16 cellular contexts compared by ENCODE assay signal in the genomic region with DNA sequence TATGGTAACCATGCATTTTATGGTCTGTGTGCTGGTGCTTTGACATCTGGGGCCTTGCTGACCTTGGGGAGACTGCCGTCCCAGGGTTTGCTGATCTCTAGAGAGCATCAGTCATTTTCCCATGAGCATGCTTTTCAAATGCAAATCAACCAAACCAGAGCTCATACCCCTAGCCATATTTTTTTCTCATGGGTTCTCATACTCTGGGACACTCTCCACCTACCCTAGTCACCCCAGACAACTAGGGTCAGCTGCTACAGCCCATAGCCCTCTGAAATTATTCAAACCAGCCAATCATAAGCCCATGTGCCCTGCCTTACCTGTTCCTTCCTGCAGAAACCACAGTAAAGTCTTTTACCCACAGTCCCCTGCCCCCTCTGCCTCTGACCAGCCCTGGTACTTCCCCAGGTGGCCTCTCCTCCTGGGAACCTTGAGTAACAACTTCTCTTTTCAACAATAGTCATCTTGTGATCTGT.
DNase-seq lines count a peak whose midpoint lies in the region; ATAC-seq and TF ChIP-seq lines count a peak whose summit lies in the region.
"Had no signal": no experiment of that assay in that cellular context is flagged by ENCODE, and none has a peak within 500 bp of the region (broad histone marks: within the 10 kb centered on the region; RNA-seq: fewer than 3 reads in every experiment).

No MANE protein-coding gene starts in this region.

- H3K4me3 Mint-ChIP-seq in endodermal cell = no peak overlapping the region
- H3K4me3 Mint-ChIP-seq: activated CD8-positive, alpha-beta memory T cell treated with anti-CD3 and anti-CD28 coated beads, Interleukin-2, amount 10 ng/mL, durations not matched to agents 7 days and 5 days had no signal

- H3K9me3 Mint-ChIP-seq in endodermal cell = peaks cover 5% of the 10 kb centered on the region
- H3K9me3 Mint-ChIP-seq: activated naive CD4-positive, alpha-beta T cell treated with anti-CD3 and anti-CD28 coated beads, Interleukin-2, amount 50 U/mL, for 72 hours had no signal

- H3K27ac Mint-ChIP-seq in endodermal cell = peak overlapping the region; percentile 27
- H3K27ac Mint-ChIP-seq: activated CD8-positive, alpha-beta memory T cell treated with anti-CD3 and anti-CD28 coated beads, Interleukin-2, amount 10 ng/mL, durations not matched to agents 7 days and 5 days; activated naive CD4-positive, alpha-beta T cell treated with anti-CD3 and anti-CD28 coated beads, Interleukin-2, amount 50 U/mL, for 72 hours had no signal

- ATAC-seq in GM18868 (IDR thresholded peaks at IDR 0.05; ENCODE audit: unreplicated experiment) (peak; percentile 70), GM21515 (IDR thresholded peaks at IDR 0.05; ENCODE audit: unreplicated experiment) (peak; percentile 54), HG02973 (IDR thresholded peaks at IDR 0.05; ENCODE audit: unreplicated experiment) (peak; percentile 52), GM21526 (IDR thresholded peaks at IDR 0.05; ENCODE audit: low FRiP score, unreplicated experiment) (no peak), HG02678 (IDR thresholded peaks at IDR 0.05; ENCODE audit: unreplicated experiment) (no peak)
- ATAC-seq: activated CD8-positive, alpha-beta memory T cell treated with anti-CD3 and anti-CD28 coated beads, Interleukin-2, amount 10 ng/mL, durations not matched to agents 7 days and 5 days had no signal

- 85 to 100% methylated on average over 1 of the region's 1 CpG for WGBS in endodermal cell (ENCODE audit: insufficient coverage in 1 of 2, insufficient read length in 1 of 2), 2 experiments

- H3K36me3 Mint-ChIP-seq in endodermal cell (ENCODE audit: low read depth) = no peaks in the 10 kb centered on the region
- H3K36me3 Mint-ChIP-seq: activated CD8-positive, alpha-beta memory T cell treated with anti-CD3 and anti-CD28 coated beads, Interleukin-2, amount 10 ng/mL, durations not matched to agents 7 days and 5 days; activated naive CD4-positive, alpha-beta T cell treated with anti-CD3 and anti-CD28 coated beads, Interleukin-2, amount 50 U/mL, for 72 hours had no signal

- H3K9ac ChIP-seq in endodermal cell (ENCODE audit: extremely low read depth, low read length, poor library complexity, severe bottlenecking) = no peak overlapping the region
- no peak overlapping the region for H3K9ac ChIP-seq in colonic mucosa (ENCODE audit: low read depth in 2 of 2, low read length in 2 of 2)
- H3K9ac ChIP-seq: BLaER1 treated with 17β-estradiol and CSF1 and Interleukin-3, amounts not matched to agents 10 nM and 100 nM had no signal

- H3K4me3 ChIP-seq in endodermal cell (ENCODE audit: low read length) (no peak overlapping the region), colonic mucosa (no peak overlapping the region)
- H3K4me3 ChIP-seq: BLaER1 treated with 17β-estradiol and CSF1 and Interleukin-3, amounts not matched to agents 10 nM and 100 nM; cardiac muscle cell had no signal

- H3K27me3 Mint-ChIP-seq in endodermal cell (ENCODE audit: insufficient read depth) = no peaks in the 10 kb centered on the region

- H3K27ac ChIP-seq in endodermal cell (ENCODE audit: low read depth, low read length) = no peak overlapping the region
- no peak overlapping the region for H3K27ac ChIP-seq in colonic mucosa
- H3K27ac ChIP-seq: BLaER1 treated with 17β-estradiol and CSF1 and Interleukin-3, amounts not matched to agents 10 nM and 100 nM; cardiac muscle cell had no signal

- no peak for DNase-seq in endodermal cell
- DNase-seq in mucosa of gallbladder (ENCODE audit: low spot score) = no peak
- no peak for DNase-seq in colonic mucosa
- DNase-seq: activated CD8-positive, alpha-beta memory T cell treated with anti-CD3 and anti-CD28 coated beads, Interleukin-2, amount 10 ng/mL, durations not matched to agents 7 days and 5 days; midbrain; NCI-H1092; NCI-H2227 treated with DMSO at 0.1 percent for 48 hours; stimulated activated naive CD4-positive, alpha-beta T cell treated with Interleukin-2 at 50 U/mL for 16 hours had no signal

- peaks cover 5% of the 10 kb centered on the region for H3K4me1 Mint-ChIP-seq in endodermal cell
- H3K4me1 Mint-ChIP-seq: activated CD8-positive, alpha-beta memory T cell treated with anti-CD3 and anti-CD28 coated beads, Interleukin-2, amount 10 ng/mL, durations not matched to agents 7 days and 5 days had no signal

- H3K27me3 ChIP-seq in endodermal cell (ENCODE audit: control insufficient read depth, insufficient read depth, low read length, poor library complexity, severe bottlenecking) = no peaks in the 10 kb centered on the region
- H3K27me3 ChIP-seq in colonic mucosa = no peaks in the 10 kb centered on the region
- H3K27me3 ChIP-seq: BLaER1 treated with 17β-estradiol and CSF1 and Interleukin-3, amounts not matched to agents 10 nM and 100 nM; cardiac muscle cell had no signal

- no peak for TF ChIP-seq CTCF in endodermal cell (conservative IDR thresholded peaks at IDR 0.05)
- no peak for TF ChIP-seq CTCF in colonic mucosa (IDR thresholded peaks at IDR 0.05)

- H3K9me3 ChIP-seq in endodermal cell (ENCODE audit: control insufficient read depth, low read length) = peaks cover 16% of the 10 kb centered on the region
- H3K9me3 ChIP-seq in colonic mucosa = no peaks in the 10 kb centered on the region
- H3K9me3 ChIP-seq: BLaER1 treated with 17β-estradiol and CSF1 and Interleukin-3, amounts not matched to agents 10 nM and 100 nM had no signal

- H3K36me3 ChIP-seq in endodermal cell (ENCODE audit: control insufficient read depth, insufficient read depth, low read length) (no peaks in the 10 kb centered on the region), colonic mucosa (no peaks in the 10 kb centered on the region)
- H3K36me3 ChIP-seq: BLaER1 treated with 17β-estradiol and CSF1 and Interleukin-3, amounts not matched to agents 10 nM and 100 nM; cardiac muscle cell had no signal

- intact Hi-C loops in colonic mucosa (cut with DNase I) = no loop called here

- H3K4me1 ChIP-seq in endodermal cell (ENCODE audit: control insufficient read depth, insufficient read depth, low read length) = no peaks in the 10 kb centered on the region
- no peaks in the 10 kb centered on the region for H3K4me1 ChIP-seq in colonic mucosa
- H3K4me1 ChIP-seq: BLaER1 treated with 17β-estradiol and CSF1 and Interleukin-3, amounts not matched to agents 10 nM and 100 nM had no signal

Comparison
In these comparisons a context has a peak if more than half of its experiments do, and no peak if none do; other contexts are left out.
1. ATAC-seq: peak in GM18868 (single experiment), GM21515 (single experiment) and HG02973 (single experiment); none in GM21526 (single experiment) and HG02678 (single experiment).